ENCODE assay signal across 19 cellular contexts in the genomic region with DNA sequence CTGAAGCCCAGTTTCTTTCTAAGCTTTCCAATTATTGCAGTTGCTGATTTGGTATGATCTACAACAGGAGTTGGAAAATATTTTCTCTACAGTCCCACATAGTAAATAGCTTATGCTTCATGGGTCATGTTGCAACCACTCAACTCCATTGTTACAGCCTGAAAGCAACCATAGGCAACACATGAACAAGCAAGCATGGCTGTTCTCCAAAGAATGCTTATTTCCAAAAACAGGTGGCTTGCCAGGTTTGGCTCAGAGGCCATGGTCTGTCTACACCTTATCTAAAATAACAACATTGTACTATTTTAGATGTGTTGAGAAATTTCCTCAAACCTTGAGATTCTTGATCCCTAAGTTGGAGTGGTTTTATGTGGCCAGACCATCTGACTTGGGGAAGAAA.
DNase-seq lines count a peak whose midpoint lies in the region; ATAC-seq and TF ChIP-seq lines count a peak whose summit lies in the region.
"Had no signal": no experiment of that assay in that cellular context is flagged by ENCODE, and none has a peak within 500 bp of the region (broad histone marks: within the 10 kb centered on the region; RNA-seq: fewer than 3 reads in every experiment).

No MANE protein-coding gene starts in this region.

- H3F3A ChIP-seq in smooth muscle cell (ENCODE audit: low read depth) = peaks cover 4% of the 10 kb centered on the region

- H3K9ac ChIP-seq in smooth muscle cell (ENCODE audit: low read depth) = peak overlapping the region; percentile 19
- H3K9ac ChIP-seq: BLaER1 had no signal

- no peak overlapping the region for H3K4me2 ChIP-seq in smooth muscle cell
- H3K4me2 ChIP-seq: BLaER1, GM23338 had no signal

- no peaks in the 10 kb centered on the region for H4K20me1 ChIP-seq in smooth muscle cell (ENCODE audit: low read depth)
- H4K20me1 ChIP-seq: BLaER1 had no signal

- peak in 3 of 4 donors; percentile 29 to 40 (median 38) for ATAC-seq in psoas muscle
- ATAC-seq: GM23338, HCT116 had no signal

- H3K79me2 ChIP-seq in smooth muscle cell (ENCODE audit: low read depth) = no peaks in the 10 kb centered on the region

- H3K27me3 ChIP-seq in psoas muscle (ENCODE audit: insufficient read depth in 3 of 3, low read length in 2 of 3) (no peaks in the 10 kb centered on the region), smooth muscle cell (ENCODE audit: low read depth) (no peaks in the 10 kb centered on the region), BE2C (no peaks in the 10 kb centered on the region)
- H3K27me3 ChIP-seq: BLaER1 had no signal

- no peak overlapping the region for H2AFZ ChIP-seq in smooth muscle cell (ENCODE audit: low read depth)
- H2AFZ ChIP-seq: GM23338 had no signal

- H3K4me3 ChIP-seq in psoas muscle (no peak overlapping the region), smooth muscle cell (no peak overlapping the region), BE2C (ENCODE audit: low read depth, low read length) (no peak overlapping the region)
- H3K4me3 ChIP-seq: BLaER1, GM23338 had no signal

- peaks cover 4% of the 10 kb centered on the region for H3K4me1 ChIP-seq in psoas muscle
- H3K4me1 ChIP-seq in smooth muscle cell (ENCODE audit: low read depth) = peaks cover 9% of the 10 kb centered on the region
- H3K4me1 ChIP-seq in BE2C = no peaks in the 10 kb centered on the region
- H3K4me1 ChIP-seq: BLaER1 had no signal

- intact Hi-C loops in psoas muscle (cut with DNase I) = no loop called here

- H3K36me3 ChIP-seq in psoas muscle (ENCODE audit: insufficient read depth in 1 of 2, low read depth in 1 of 2) (no peaks in the 10 kb centered on the region), smooth muscle cell (ENCODE audit: low read depth) (no peaks in the 10 kb centered on the region), BE2C (no peaks in the 10 kb centered on the region)
- H3K36me3 ChIP-seq: BLaER1 had no signal

- H3K27ac ChIP-seq in psoas muscle = peak overlapping the region; percentile 79
- H3K27ac ChIP-seq in smooth muscle cell (ENCODE audit: low read depth) = peak overlapping the region; percentile 90
- H3K27ac ChIP-seq: BLaER1, HL-60 had no signal

- TF ChIP-seq CTCF in psoas muscle (IDR thresholded peaks at IDR 0.05) (no peak), smooth muscle cell (IDR thresholded peaks at IDR 0.05; ENCODE audit: borderline replicate concordance, insufficient read depth, poor library complexity, severe bottlenecking) (no peak), BE2C (IDR thresholded peaks at IDR 0.05; ENCODE audit: low read depth, low read length) (no peak)

- DNase-seq in NCI-H226 = peak; percentile 19
- no peak for DNase-seq in psoas muscle
- DNase-seq in smooth muscle cell (lab: John Stamatoyannopoulos, UW; ENCODE audit: unreplicated experiment) = no peak
- DNase-seq in BE2C = no peak
- no peak for DNase-seq in NOMO-1 (lab: John Stamatoyannopoulos, UW; ENCODE audit: unreplicated experiment in 2 of 2)
- no peak for DNase-seq in NCI-H82 treated with DMSO at 0.1 percent for 48 hours (lab: John Stamatoyannopoulos, UW; ENCODE audit: unreplicated experiment)
- DNase-seq in iPS-NIHi11 (ENCODE audit: low spot score) = no peak
- DNase-seq: ACHN; AML-193; CD4-positive, alpha-beta memory T cell; DMS153; DMS79; GDM1; H7; HFFc6 had no signal

- H3K9me3 ChIP-seq in psoas muscle (no peaks in the 10 kb centered on the region), smooth muscle cell (replicated peaks; ENCODE audit: low read depth) (no peaks in the 10 kb centered on the region), BE2C (no peaks in the 10 kb centered on the region)
- H3K9me3 ChIP-seq: BLaER1 had no signal
